Comparison of ENCODE assay signal across 3 cellular contexts in genomic region chr1:40866408-40866788, GRCh38.
A peak's percentile ranks its signal among the peaks of the same experiment; 100 is the strongest.
TF ChIP-seq lines count a peak whose summit lies in the region.

No MANE protein-coding gene starts in this region.

TF ChIP-seq in A549, 52 proteins besides CTCF, POLR2A, EP300 and RAD21 (continued from another document):
- no peak for TF ChIP-seq HMGXB4 (CRISPR knock-in tag; IDR thresholded peaks at IDR 0.05; ENCODE audit: borderline replicate concordance)
- no peak for TF ChIP-seq MAFK (IDR thresholded peaks at IDR 0.05; ENCODE audit: partially characterized antibody)
- TF ChIP-seq USF2 (IDR thresholded peaks at IDR 0.05), result no peak
- TF ChIP-seq GATA3 (IDR thresholded peaks at IDR 0.05; ENCODE audit: borderline replicate concordance), result peak; percentile 70; the same call in 1 of the 2 replicates
- TF ChIP-seq HOXB5 (CRISPR knock-in tag; IDR thresholded peaks at IDR 0.05), result no peak
TF ChIP-seq in A549: peak in this region for 2.

TF ChIP-seq in GM23338, 12 proteins besides CTCF, POLR2A, EP300 and RAD21 (continued from another document):
- TF ChIP-seq REST (IDR thresholded peaks at IDR 0.05; ENCODE audit: unreplicated experiment) (no peak), ZNF114 (CRISPR knock-in tag; IDR thresholded peaks at IDR 0.05) (no peak), NANOG (IDR thresholded peaks at IDR 0.05; ENCODE audit: borderline replicate concordance) (no peak), ETS1 (IDR thresholded peaks at IDR 0.05) (no peak), EZH2 (IDR thresholded peaks at IDR 0.05; ENCODE audit: low read depth, unreplicated experiment) (no peak), ZNF462 (CRISPR knock-in tag; IDR thresholded peaks at IDR 0.05) (no peak), EZH2phosphoT487 (IDR thresholded peaks at IDR 0.05; ENCODE audit: unreplicated experiment) (no peak), STAT1 (IDR thresholded peaks at IDR 0.05; ENCODE audit: unreplicated experiment) (no peak), POLR2AphosphoS5 (IDR thresholded peaks at IDR 0.05; ENCODE audit: low read depth) (no peak), CREB1 (CRISPR knock-in tag; IDR thresholded peaks at IDR 0.05; ENCODE audit: low read depth) (no peak)
TF ChIP-seq in GM23338: peak in this region for 0.

TF ChIP-seq in WTC11, 78 proteins besides CTCF, POLR2A, EP300 and RAD21 (continued from another document):
- TF ChIP-seq ATF6 (CRISPR knock-in tag; IDR thresholded peaks at IDR 0.05), result no peak
- no peak for TF ChIP-seq GRHL2 (CRISPR knock-in tag; IDR thresholded peaks at IDR 0.05; ENCODE audit: insufficient replicate concordance, severe bottlenecking)
- TF ChIP-seq AFF4 (CRISPR knock-in tag; IDR thresholded peaks at IDR 0.05; ENCODE audit: borderline replicate concordance), result no peak
